Comparison of ENCODE assay signal across 8 cellular contexts in genomic region chr14:92613008-92613658, GRCh38.
DNase-seq lines count a peak whose midpoint lies in the region; ATAC-seq, FAIRE-seq and TF ChIP-seq lines count a peak whose summit lies in the region.

No MANE protein-coding gene starts in this region.

- H3K4me3 Mint-ChIP-seq in astrocyte (ENCODE audit: unreplicated experiment): no peak overlapping the region
- no peak overlapping the region for H3K4me3 Mint-ChIP-seq in stimulated activated effector memory CD8-positive, alpha-beta T cell treated with anti-CD3 and anti-CD28 coated beads, Interleukin-12 subunit alpha, Interleukin-12 subunit beta, amount 100 ng/mL, for 72 hours

- WGBS in liver: 82% methylated on average over 11 of the region's 11 CpGs

- H3K9me3 ChIP-seq in astrocyte (ENCODE audit: insufficient read depth, low read depth, low read length) (no peaks in the 10 kb centered on the region), liver (ENCODE audit: control insufficient read depth in 4 of 4, low read length in 3 of 4) (no peaks in the 10 kb centered on the region)

- H3K4me1 ChIP-seq in astrocyte (ENCODE audit: insufficient read depth, low read length) (no peaks in the 10 kb centered on the region), liver (ENCODE audit: control insufficient read depth in 4 of 4, insufficient read depth in 4 of 4, low read length in 3 of 4) (no peaks in the 10 kb centered on the region)

- H3K4me1 Mint-ChIP-seq in astrocyte (ENCODE audit: low read depth, unreplicated experiment): peaks cover 4% of the 10 kb centered on the region
- peaks cover 77% of the 10 kb centered on the region for H3K4me1 Mint-ChIP-seq in stimulated activated effector memory CD8-positive, alpha-beta T cell treated with anti-CD3 and anti-CD28 coated beads, Interleukin-12 subunit alpha, Interleukin-12 subunit beta, amount 100 ng/mL, for 72 hours

- H3K4me3 ChIP-seq in astrocyte (ENCODE audit: insufficient read depth, low read depth, low read length) (no peak overlapping the region), liver (ENCODE audit: low read depth in 1 of 3, low read length in 3 of 3) (no peak overlapping the region)

- H4K20me1 ChIP-seq in astrocyte (ENCODE audit: insufficient read depth, low read length): peaks cover 10% of the 10 kb centered on the region

- no peak for ATAC-seq in stimulated activated effector memory CD8-positive, alpha-beta T cell treated with anti-CD3 and anti-CD28 coated beads, Interleukin-12 subunit alpha, Interleukin-12 subunit beta, amount 100 ng/mL, for 72 hours

- H3K27ac ChIP-seq in astrocyte (ENCODE audit: low read depth, low read length) (no peak overlapping the region), liver (ENCODE audit: low read depth in 1 of 2, low read length in 2 of 2) (no peak overlapping the region)

- TF ChIP-seq CTCF in GM20000 (IDR thresholded peaks at IDR 0.05; ENCODE audit: extremely low read depth, missing control alignments) (peak; percentile 84), astrocyte (IDR thresholded peaks at IDR 0.05; ENCODE audit: insufficient read depth, low read depth, low read length) (peak; percentile 64), liver (IDR thresholded peaks at IDR 0.05; ENCODE audit: low read depth, low read length, missing input control) (peak; percentile 56)

- DNase-seq in 8988T (peak; percentile 66), GM20000 (ENCODE audit: low spot score) (peak; percentile 45), T-helper 2 cell (peak in 4 of 5 experiments; percentile 35 to 53 (median 44)), astrocyte (ENCODE audit: low read depth) (peak; percentile 23), cortex of kidney (lab: John Stamatoyannopoulos, UW) (no peak), NOMO-1 treated with DMSO at 0.1 percent for 48 hours (lab: John Stamatoyannopoulos, UW; ENCODE audit: unreplicated experiment) (no peak)
- DNase-seq in stimulated activated effector memory CD8-positive, alpha-beta T cell treated with anti-CD3 and anti-CD28 coated beads, Interleukin-12 subunit alpha, Interleukin-12 subunit beta, amount 100 ng/mL, for 72 hours (ENCODE audit: low spot score in 2 of 2): peak; percentile 42 to 77

- H3K9me3 Mint-ChIP-seq in astrocyte (ENCODE audit: unreplicated experiment): peaks cover 5% of the 10 kb centered on the region
- no peaks in the 10 kb centered on the region for H3K9me3 Mint-ChIP-seq in stimulated activated effector memory CD8-positive, alpha-beta T cell treated with anti-CD3 and anti-CD28 coated beads, Interleukin-12 subunit alpha, Interleukin-12 subunit beta, amount 100 ng/mL, for 72 hours

- no peak overlapping the region for H2AFZ ChIP-seq in astrocyte (ENCODE audit: low read depth, low read length)

- H3K27me3 ChIP-seq in astrocyte (ENCODE audit: insufficient read depth, low read length) (no peaks in the 10 kb centered on the region), liver (ENCODE audit: control insufficient read depth in 4 of 4, insufficient read depth in 4 of 4, low read length in 3 of 4) (no peaks in the 10 kb centered on the region)

- FAIRE-seq in astrocyte (lab: Jason Lieb, UNC): no peak

- no peaks in the 10 kb centered on the region for H3K36me3 ChIP-seq in astrocyte (ENCODE audit: insufficient read depth, low read length)
- H3K36me3 ChIP-seq in liver (ENCODE audit: control insufficient read depth in 4 of 4, insufficient read depth in 3 of 4, low read depth in 1 of 4, low read length in 3 of 4): peaks cover 0 to 3% (median 1%) of the 10 kb centered on the region in 4 donors

- no peaks in the 10 kb centered on the region for H3K79me2 ChIP-seq in astrocyte (ENCODE audit: insufficient read depth, low read length)

- H3K4me2 ChIP-seq in astrocyte (ENCODE audit: low read length): no peak overlapping the region

- no peak overlapping the region for H3K27ac Mint-ChIP-seq in astrocyte (ENCODE audit: unreplicated experiment)
- H3K27ac Mint-ChIP-seq in stimulated activated effector memory CD8-positive, alpha-beta T cell treated with anti-CD3 and anti-CD28 coated beads, Interleukin-12 subunit alpha, Interleukin-12 subunit beta, amount 100 ng/mL, for 72 hours: peak overlapping the region; percentile 56

- TF ChIP-seq RAD21 in liver (IDR thresholded peaks at IDR 0.05): peak; percentile 49 to 75

- H3K9ac ChIP-seq in astrocyte (ENCODE audit: low read length): no peak overlapping the region
- no peak overlapping the region for H3K9ac ChIP-seq in liver (ENCODE audit: low read depth in 1 of 2, low read length in 2 of 2)

- peaks cover 13% of the 10 kb centered on the region for H3K36me3 Mint-ChIP-seq in astrocyte (ENCODE audit: low read depth, unreplicated experiment)
- peaks cover 33% of the 10 kb centered on the region for H3K36me3 Mint-ChIP-seq in stimulated activated effector memory CD8-positive, alpha-beta T cell treated with anti-CD3 and anti-CD28 coated beads, Interleukin-12 subunit alpha, Interleukin-12 subunit beta, amount 100 ng/mL, for 72 hours

- no peaks in the 10 kb centered on the region for H3K27me3 Mint-ChIP-seq in astrocyte (ENCODE audit: low read depth, unreplicated experiment)

TF ChIP-seq in liver, 16 proteins besides CTCF, POLR2A, EP300 and RAD21:
- TF ChIP-seq GABPA (IDR thresholded peaks at IDR 0.05 in 1 of 2, conservative IDR thresholded peaks at IDR 0.05 in 1 of 2) (no peak), NR2F2 (IDR thresholded peaks at IDR 0.05) (no peak), FOXA2 (IDR thresholded peaks at IDR 0.05) (no peak), JUND (IDR thresholded peaks at IDR 0.05) (no peak), EGR1 (IDR thresholded peaks at IDR 0.05; ENCODE audit: low read depth in 2 of 2) (no peak), MAX (IDR thresholded peaks at IDR 0.05) (no peak), HNF4A (conservative IDR thresholded peaks at IDR 0.05) (no peak), ATF3 (IDR thresholded peaks at IDR 0.05) (no peak), RXRA (IDR thresholded peaks at IDR 0.05) (no peak), TAF1 (conservative IDR thresholded peaks at IDR 0.05) (no peak)
- TF ChIP-seq, protein P1, sequence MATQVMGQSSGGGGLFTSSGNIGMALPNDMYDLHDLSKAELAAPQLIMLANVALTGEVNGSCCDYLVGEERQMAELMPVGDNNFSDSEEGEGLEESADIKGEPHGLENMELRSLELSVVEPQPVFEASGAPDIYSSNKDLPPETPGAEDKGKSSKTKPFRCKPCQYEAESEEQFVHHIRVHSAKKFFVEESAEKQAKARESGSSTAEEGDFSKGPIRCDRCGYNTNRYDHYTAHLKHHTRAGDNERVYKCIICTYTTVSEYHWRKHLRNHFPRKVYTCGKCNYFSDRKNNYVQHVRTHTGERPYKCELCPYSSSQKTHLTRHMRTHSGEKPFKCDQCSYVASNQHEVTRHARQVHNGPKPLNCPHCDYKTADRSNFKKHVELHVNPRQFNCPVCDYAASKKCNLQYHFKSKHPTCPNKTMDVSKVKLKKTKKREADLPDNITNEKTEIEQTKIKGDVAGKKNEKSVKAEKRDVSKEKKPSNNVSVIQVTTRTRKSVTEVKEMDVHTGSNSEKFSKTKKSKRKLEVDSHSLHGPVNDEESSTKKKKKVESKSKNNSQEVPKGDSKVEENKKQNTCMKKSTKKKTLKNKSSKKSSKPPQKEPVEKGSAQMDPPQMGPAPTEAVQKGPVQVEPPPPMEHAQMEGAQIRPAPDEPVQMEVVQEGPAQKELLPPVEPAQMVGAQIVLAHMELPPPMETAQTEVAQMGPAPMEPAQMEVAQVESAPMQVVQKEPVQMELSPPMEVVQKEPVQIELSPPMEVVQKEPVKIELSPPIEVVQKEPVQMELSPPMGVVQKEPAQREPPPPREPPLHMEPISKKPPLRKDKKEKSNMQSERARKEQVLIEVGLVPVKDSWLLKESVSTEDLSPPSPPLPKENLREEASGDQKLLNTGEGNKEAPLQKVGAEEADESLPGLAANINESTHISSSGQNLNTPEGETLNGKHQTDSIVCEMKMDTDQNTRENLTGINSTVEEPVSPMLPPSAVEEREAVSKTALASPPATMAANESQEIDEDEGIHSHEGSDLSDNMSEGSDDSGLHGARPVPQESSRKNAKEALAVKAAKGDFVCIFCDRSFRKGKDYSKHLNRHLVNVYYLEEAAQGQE (IDR thresholded peaks at IDR 0.05): no peak
- TF ChIP-seq, protein P2, sequence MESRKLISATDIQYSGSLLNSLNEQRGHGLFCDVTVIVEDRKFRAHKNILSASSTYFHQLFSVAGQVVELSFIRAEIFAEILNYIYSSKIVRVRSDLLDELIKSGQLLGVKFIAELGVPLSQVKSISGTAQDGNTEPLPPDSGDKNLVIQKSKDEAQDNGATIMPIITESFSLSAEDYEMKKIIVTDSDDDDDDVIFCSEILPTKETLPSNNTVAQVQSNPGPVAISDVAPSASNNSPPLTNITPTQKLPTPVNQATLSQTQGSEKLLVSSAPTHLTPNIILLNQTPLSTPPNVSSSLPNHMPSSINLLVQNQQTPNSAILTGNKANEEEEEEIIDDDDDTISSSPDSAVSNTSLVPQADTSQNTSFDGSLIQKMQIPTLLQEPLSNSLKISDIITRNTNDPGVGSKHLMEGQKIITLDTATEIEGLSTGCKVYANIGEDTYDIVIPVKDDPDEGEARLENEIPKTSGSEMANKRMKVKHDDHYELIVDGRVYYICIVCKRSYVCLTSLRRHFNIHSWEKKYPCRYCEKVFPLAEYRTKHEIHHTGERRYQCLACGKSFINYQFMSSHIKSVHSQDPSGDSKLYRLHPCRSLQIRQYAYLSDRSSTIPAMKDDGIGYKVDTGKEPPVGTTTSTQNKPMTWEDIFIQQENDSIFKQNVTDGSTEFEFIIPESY (IDR thresholded peaks at IDR 0.05): no peak

Comparison
In these comparisons a context has a peak if more than half of its experiments do, and no peak if none do; other contexts are left out.
1. DNase-seq: peak in 8988T (single experiment), GM20000 (single experiment), T-helper 2 cell (4 of 5), astrocyte (single experiment) and stimulated activated effector memory CD8-positive, alpha-beta T cell treated with anti-CD3 and anti-CD28 coated beads, Interleukin-12 subunit alpha, Interleukin-12 subunit beta, amount 100 ng/mL, for 72 hours (2 of 2); none in cortex of kidney (single experiment) and NOMO-1 treated with DMSO at 0.1 percent for 48 hours (single experiment).
2. Peak in every context shown above with its lines, with median percentiles within 50 percentile points of each other: CTCF ChIP-seq.